ENCODE assay signal across 1 cellular context in genomic region chr7:157676001-157676400, GRCh38.
TF ChIP-seq lines count a peak whose summit lies in the region.

No MANE protein-coding gene starts in this region.

TF ChIP-seq in H1, 55 proteins besides CTCF, POLR2A, EP300 and RAD21:
- TF ChIP-seq SP2 (IDR thresholded peaks at IDR 0.05; ENCODE audit: low read length) (no peak), E2F6 (IDR thresholded peaks at IDR 0.05) (0 out of 2 replicates have a peak, but pooled peaks have one; percentile 20), RXRA (IDR thresholded peaks at IDR 0.05; ENCODE audit: insufficient read depth, low read depth, low read length) (no peak), SAP30 (IDR thresholded peaks at IDR 0.05; ENCODE audit: insufficient read depth, insufficient replicate concordance, low read length) (no peak), SIX5 (IDR thresholded peaks at IDR 0.05; ENCODE audit: low read depth, low read length) (no peak), CREB1 (IDR thresholded peaks at IDR 0.05) (no peak), ATF3 (IDR thresholded peaks at IDR 0.05; ENCODE audit: insufficient read depth, low read depth, low read length) (no peak), ZNF274 (IDR thresholded peaks at IDR 0.05; ENCODE audit: borderline replicate concordance, extremely low read depth, low read length) (no peak)
